ENCODE assay signal across 1 cellular context in the genomic region with DNA sequence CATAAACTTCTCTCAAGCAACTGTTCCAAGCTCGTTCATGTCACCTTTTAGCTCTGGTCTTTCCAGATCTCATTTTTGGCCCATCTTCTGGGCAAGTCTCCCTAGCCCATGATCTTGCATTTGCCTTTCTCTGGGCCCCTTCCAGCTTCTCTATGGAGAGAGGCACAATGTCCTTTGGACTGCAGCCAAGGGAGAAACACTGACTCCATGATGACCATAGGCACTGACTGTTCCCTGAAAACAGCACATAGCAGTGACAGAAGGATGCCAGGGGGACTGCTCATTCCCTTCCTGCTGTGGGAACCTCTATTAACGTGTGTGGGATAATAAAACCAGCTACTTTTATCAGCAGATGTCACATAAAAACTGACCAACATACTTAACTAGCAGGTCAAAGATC.
TF ChIP-seq lines count a peak whose summit lies in the region.

No MANE protein-coding gene starts in this region.

TF ChIP-seq in GM23338, 12 proteins besides CTCF, POLR2A, EP300 and RAD21 (continued from another document):
- TF ChIP-seq, protein P1, sequence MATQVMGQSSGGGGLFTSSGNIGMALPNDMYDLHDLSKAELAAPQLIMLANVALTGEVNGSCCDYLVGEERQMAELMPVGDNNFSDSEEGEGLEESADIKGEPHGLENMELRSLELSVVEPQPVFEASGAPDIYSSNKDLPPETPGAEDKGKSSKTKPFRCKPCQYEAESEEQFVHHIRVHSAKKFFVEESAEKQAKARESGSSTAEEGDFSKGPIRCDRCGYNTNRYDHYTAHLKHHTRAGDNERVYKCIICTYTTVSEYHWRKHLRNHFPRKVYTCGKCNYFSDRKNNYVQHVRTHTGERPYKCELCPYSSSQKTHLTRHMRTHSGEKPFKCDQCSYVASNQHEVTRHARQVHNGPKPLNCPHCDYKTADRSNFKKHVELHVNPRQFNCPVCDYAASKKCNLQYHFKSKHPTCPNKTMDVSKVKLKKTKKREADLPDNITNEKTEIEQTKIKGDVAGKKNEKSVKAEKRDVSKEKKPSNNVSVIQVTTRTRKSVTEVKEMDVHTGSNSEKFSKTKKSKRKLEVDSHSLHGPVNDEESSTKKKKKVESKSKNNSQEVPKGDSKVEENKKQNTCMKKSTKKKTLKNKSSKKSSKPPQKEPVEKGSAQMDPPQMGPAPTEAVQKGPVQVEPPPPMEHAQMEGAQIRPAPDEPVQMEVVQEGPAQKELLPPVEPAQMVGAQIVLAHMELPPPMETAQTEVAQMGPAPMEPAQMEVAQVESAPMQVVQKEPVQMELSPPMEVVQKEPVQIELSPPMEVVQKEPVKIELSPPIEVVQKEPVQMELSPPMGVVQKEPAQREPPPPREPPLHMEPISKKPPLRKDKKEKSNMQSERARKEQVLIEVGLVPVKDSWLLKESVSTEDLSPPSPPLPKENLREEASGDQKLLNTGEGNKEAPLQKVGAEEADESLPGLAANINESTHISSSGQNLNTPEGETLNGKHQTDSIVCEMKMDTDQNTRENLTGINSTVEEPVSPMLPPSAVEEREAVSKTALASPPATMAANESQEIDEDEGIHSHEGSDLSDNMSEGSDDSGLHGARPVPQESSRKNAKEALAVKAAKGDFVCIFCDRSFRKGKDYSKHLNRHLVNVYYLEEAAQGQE (IDR thresholded peaks at IDR 0.05; ENCODE audit: unreplicated experiment) = no peak
- TF ChIP-seq NANOG (IDR thresholded peaks at IDR 0.05; ENCODE audit: borderline replicate concordance) = no peak
